Comparison of ENCODE assay signal across 28 cellular contexts in genomic region chr10:1190791-1191490, GRCh38.
"Had no signal": no experiment of that assay in that cellular context is flagged by ENCODE, and none has a peak within 500 bp of the region (broad histone marks: within the 10 kb centered on the region; RNA-seq: fewer than 3 reads in every experiment).

No MANE protein-coding gene starts in this region.

- H3K4me3 Mint-ChIP-seq: activated CD4-positive, alpha-beta T cell treated with anti-CD3 and anti-CD28 coated beads for 36 hours; activated CD8-positive, alpha-beta memory T cell treated with anti-CD3 and anti-CD28 coated beads, Interleukin-2, amount 10 ng/mL, durations not matched to agents 7 days and 5 days; activated CD8-positive, alpha-beta T cell treated with anti-CD3 and anti-CD28 coated beads, Interleukin-2, amount 10 ng/mL, durations not matched to agents 7 days and 5 days; activated naive CD8-positive, alpha-beta T cell; immature natural killer cell; natural killer cell; neural progenitor cell; T-cell; T-helper 2 cell treated with Interferon-gamma antibody and Interleukin-4, amounts not matched to agents 5 μg/mL and 100 μg/mL, for 36 hours had no signal

- H3K27ac ChIP-seq: brain microvascular endothelial cell, colonic mucosa, heart left ventricle, neural progenitor cell, thyroid gland, upper lobe of left lung had no signal

- H3K4me3 ChIP-seq: colonic mucosa, heart left ventricle, neural progenitor cell, thyroid gland, upper lobe of left lung had no signal

- H3K27me3 Mint-ChIP-seq: activated CD4-positive, alpha-beta T cell treated with anti-CD3 and anti-CD28 coated beads for 36 hours; activated naive CD8-positive, alpha-beta T cell had no signal

- H3K9me3 Mint-ChIP-seq: activated T-helper 2 cell treated with anti-CD3 and anti-CD28 coated beads, Interferon-gamma antibody, Interleukin-2, Interleukin-4, amounts not matched to agents 10 μg/mL and 5 μg/mL and 100 μg/mL, durations not matched to agents 14 hours and 24 hours and 36 hours; immature natural killer cell; natural killer cell; T-cell; T-helper 2 cell treated with Interferon-gamma antibody and Interleukin-4, amounts not matched to agents 5 μg/mL and 100 μg/mL, for 36 hours had no signal

- H3K27ac Mint-ChIP-seq: activated CD4-positive, alpha-beta T cell treated with anti-CD3 and anti-CD28 coated beads for 36 hours; activated CD8-positive, alpha-beta memory T cell treated with anti-CD3 and anti-CD28 coated beads, Interleukin-2, amount 10 ng/mL, durations not matched to agents 7 days and 5 days; activated CD8-positive, alpha-beta T cell treated with anti-CD3 and anti-CD28 coated beads, Interleukin-2, amount 10 ng/mL, durations not matched to agents 7 days and 5 days; activated naive CD8-positive, alpha-beta T cell; activated T-helper 2 cell treated with anti-CD3 and anti-CD28 coated beads, Interferon-gamma antibody, Interleukin-2, Interleukin-4, amounts not matched to agents 10 μg/mL and 5 μg/mL and 100 μg/mL, durations not matched to agents 14 hours and 24 hours and 36 hours; immature natural killer cell; natural killer cell; neural progenitor cell; T-cell; T-helper 2 cell treated with Interferon-gamma antibody and Interleukin-4, amounts not matched to agents 5 μg/mL and 100 μg/mL, for 36 hours had no signal

- H3K9me3 ChIP-seq: colonic mucosa, heart left ventricle, thyroid gland, upper lobe of left lung had no signal

- H3K36me3 ChIP-seq: brain microvascular endothelial cell, colonic mucosa, heart left ventricle, neural progenitor cell, thyroid gland, upper lobe of left lung had no signal

- H3K4me1 ChIP-seq: colonic mucosa, heart left ventricle, thyroid gland, upper lobe of left lung had no signal

- H3K27me3 ChIP-seq: brain microvascular endothelial cell, colonic mucosa, neural progenitor cell, thyroid gland, upper lobe of left lung had no signal

- H3K36me3 Mint-ChIP-seq: activated CD8-positive, alpha-beta memory T cell treated with anti-CD3 and anti-CD28 coated beads, Interleukin-2, amount 10 ng/mL, durations not matched to agents 7 days and 5 days; activated naive CD8-positive, alpha-beta T cell; immature natural killer cell; natural killer cell; neural progenitor cell; T-cell had no signal

- DNase-seq: activated CD4-positive, alpha-beta T cell treated with anti-CD3 and anti-CD28 coated beads for 36 hours; activated CD4-positive, CD25-positive, alpha-beta regulatory T cell; activated CD8-positive, alpha-beta memory T cell treated with anti-CD3 and anti-CD28 coated beads, Interleukin-2, amount 10 ng/mL, durations not matched to agents 7 days and 5 days; activated CD8-positive, alpha-beta T cell treated with anti-CD3 and anti-CD28 coated beads, Interleukin-2, amount 10 ng/mL, durations not matched to agents 7 days and 5 days; activated naive CD4-positive, alpha-beta T cell treated with Interleukin-2 at 50 U/mL for 16 hours; activated T-cell treated with anti-CD3 and anti-CD28 coated beads, Interleukin-2, amount 50 U/mL, for 48 hours; brain microvascular endothelial cell; central memory CD4-positive, alpha-beta T cell; colonic mucosa; foreskin fibroblast; hypothalamus; immature natural killer cell; kidney; mesenchymal stem cell; natural killer cell; right cardiac atrium; stimulated activated CD4-positive, alpha-beta T cell treated with anti-CD3 and anti-CD28 coated beads, Interleukin-12 subunit alpha, Interleukin-12 subunit beta, amount 100 ng/mL, for 4 hours; stimulated activated CD4-positive, alpha-beta T cell treated with anti-CD3 and anti-CD28 coated beads, Interleukin-4, amount 100 ng/mL, for 1 hour; stimulated activated naive CD8-positive, alpha-beta T cell treated with anti-CD3 and anti-CD28 coated beads, Interleukin-15, Interleukin-2, amounts not matched to agents 100 U/mL and 50 U/mL, for 24 hours; T-cell; thyroid gland; upper lobe of left lung had no signal

- H3K4me1 Mint-ChIP-seq: immature natural killer cell, natural killer cell had no signal

- ATAC-seq: activated CD4-positive, alpha-beta T cell treated with anti-CD3 and anti-CD28 coated beads for 36 hours; activated CD8-positive, alpha-beta memory T cell treated with anti-CD3 and anti-CD28 coated beads, Interleukin-2, amount 10 ng/mL, durations not matched to agents 7 days and 5 days; activated CD8-positive, alpha-beta T cell treated with anti-CD3 and anti-CD28 coated beads, Interleukin-2, amount 10 ng/mL, durations not matched to agents 7 days and 5 days; esophagus mucosa; natural killer cell; right cardiac atrium; stimulated activated naive CD8-positive, alpha-beta T cell treated with anti-CD3 and anti-CD28 coated beads, Interleukin-15, Interleukin-2, amounts not matched to agents 100 U/mL and 50 U/mL, for 24 hours; T-cell had no signal
